Comparison of ENCODE assay signal across 23 cellular contexts in genomic region chr7:47239034-47239433, GRCh38.
"Had no signal": no experiment of that assay in that cellular context is flagged by ENCODE, and none has a peak within 500 bp of the region (broad histone marks: within the 10 kb centered on the region; RNA-seq: fewer than 3 reads in every experiment).

No MANE protein-coding gene starts in this region.

- H3K4me3 ChIP-seq: psoas muscle, testis, transverse colon had no signal

- H3K36me3 Mint-ChIP-seq: activated naive CD4-positive, alpha-beta T cell treated with anti-CD3 and anti-CD28 coated beads, Interleukin-2, amount 50 U/mL, for 72 hours; naive thymus-derived CD4-positive, alpha-beta T cell; WTC11 had no signal

- H3K27ac ChIP-seq: parathyroid adenoma, psoas muscle had no signal

- H3K27me3 ChIP-seq: testis, transverse colon had no signal

- H3K9me3 ChIP-seq: psoas muscle, testis, transverse colon had no signal

- H3K4me1 Mint-ChIP-seq: naive thymus-derived CD4-positive, alpha-beta T cell had no signal

- H3K36me3 ChIP-seq: transverse colon had no signal

- H3K9ac ChIP-seq: parathyroid adenoma had no signal

- H3K9me3 Mint-ChIP-seq: activated CD8-positive, alpha-beta T cell treated with anti-CD3 and anti-CD28 coated beads for 36 hours; activated naive CD4-positive, alpha-beta T cell treated with anti-CD3 and anti-CD28 coated beads, Interleukin-2, amount 50 U/mL, for 72 hours; naive thymus-derived CD4-positive, alpha-beta T cell had no signal

- H3K4me1 ChIP-seq: transverse colon had no signal

- H3K27ac Mint-ChIP-seq: activated CD8-positive, alpha-beta T cell treated with anti-CD3 and anti-CD28 coated beads for 36 hours; activated naive CD4-positive, alpha-beta T cell treated with anti-CD3 and anti-CD28 coated beads, Interleukin-2, amount 50 U/mL, for 72 hours; naive thymus-derived CD4-positive, alpha-beta T cell; WTC11 had no signal

- DNase-seq: activated CD4-positive, alpha-beta T cell treated with anti-CD3 and anti-CD28 coated beads, Interleukin-2, amount 50 U/mL, for 1 hour; activated CD8-positive, alpha-beta T cell treated with anti-CD3 and anti-CD28 coated beads for 36 hours; activated naive CD4-positive, alpha-beta T cell; activated T-cell treated with anti-CD3 and anti-CD28 coated beads, Interleukin-2, amount 50 U/mL, for 48 hours; anterior cingulate cortex; dermis blood vessel endothelial cell; effector CD4-positive, alpha-beta T cell; head of caudate nucleus; left ventricle myocardium superior; midbrain; naive thymus-derived CD4-positive, alpha-beta T cell; psoas muscle; stimulated activated CD4-positive, alpha-beta T cell treated with anti-CD3 and anti-CD28 coated beads, Interleukin-15, amount 100 ng/mL, for 24 hours; stimulated activated CD4-positive, alpha-beta T cell treated with anti-CD3 and anti-CD28 coated beads, Interleukin-2, amount 100 ng/mL, for 24 hours; stimulated activated naive CD4-positive, alpha-beta T cell; T-helper 2 cell; testis; transverse colon had no signal

- H3K4me3 Mint-ChIP-seq: activated CD8-positive, alpha-beta T cell treated with anti-CD3 and anti-CD28 coated beads for 36 hours; naive thymus-derived CD4-positive, alpha-beta T cell; WTC11 had no signal

- FAIRE-seq: colon, urothelium cell line had no signal

- ATAC-seq: activated CD8-positive, alpha-beta T cell treated with anti-CD3 and anti-CD28 coated beads for 36 hours; activated naive CD4-positive, alpha-beta T cell treated with anti-CD3 and anti-CD28 coated beads, Interleukin-2, amount 50 U/mL, for 72 hours; naive thymus-derived CD4-positive, alpha-beta T cell; WTC11 had no signal
